In genomic region chr3:71053495-71053894, GRCh38 we compare ENCODE assay signal across 14 cellular contexts.
DNase-seq lines count a peak whose midpoint lies in the region; ATAC-seq and TF ChIP-seq lines count a peak whose summit lies in the region.
"Had no signal": no experiment of that assay in that cellular context is flagged by ENCODE, and none has a peak within 500 bp of the region (broad histone marks: within the 10 kb centered on the region; RNA-seq: fewer than 3 reads in every experiment).

No MANE protein-coding gene starts in this region.

- peaks cover 7% of the 10 kb centered on the region for H3K36me3 Mint-ChIP-seq in T-helper 17 cell (ENCODE audit: low read depth)
- H3K36me3 Mint-ChIP-seq in memory B cell, result peaks cover 44% of the 10 kb centered on the region
- H3K36me3 Mint-ChIP-seq in activated CD4-positive, alpha-beta T cell treated with anti-CD3 and anti-CD28 coated beads, Interleukin-2, amount 10 ng/mL, durations not matched to agents 24 days and 14 days (ENCODE audit: low read depth), result peaks cover 74% of the 10 kb centered on the region

- H3K27ac ChIP-seq in cardiac muscle cell (peak overlapping the region; percentile 47), thoracic aorta (peak overlapping the region; percentile 9 to 18)
- H3K27ac ChIP-seq: pancreas had no signal

- ATAC-seq in Right ventricle myocardium inferior, result no peak
- no peak for ATAC-seq in T-helper 17 cell
- ATAC-seq in memory B cell (ENCODE audit: low read depth), result no peak
- ATAC-seq in thoracic aorta (ENCODE audit: insufficient number of reproducible peaks, low FRiP score, low read depth), result no peak
- ATAC-seq: pancreas; stimulated activated naive B cell treated with anti-CD40 and anti-IgM and Interleukin-4, amounts not matched to agents 10 μg/mL and 1 μg/mL and 100 μg/mL, for 72 hours had no signal

- H3K4me3 Mint-ChIP-seq in T-helper 17 cell, result peak overlapping the region; percentile 63
- no peak overlapping the region for H3K4me3 Mint-ChIP-seq in memory B cell
- H3K4me3 Mint-ChIP-seq in activated CD4-positive, alpha-beta T cell treated with anti-CD3 and anti-CD28 coated beads, Interleukin-2, amount 10 ng/mL, durations not matched to agents 24 days and 14 days, result no peak overlapping the region

- H3K27ac Mint-ChIP-seq in T-helper 17 cell, result peak overlapping the region; percentile 98
- H3K27ac Mint-ChIP-seq in memory B cell, result peak overlapping the region; percentile 80
- no peak overlapping the region for H3K27ac Mint-ChIP-seq in activated CD4-positive, alpha-beta T cell treated with anti-CD3 and anti-CD28 coated beads, Interleukin-2, amount 10 ng/mL, durations not matched to agents 24 days and 14 days

- H3K4me3 ChIP-seq in cardiac muscle cell, result no peak overlapping the region
- H3K4me3 ChIP-seq in thoracic aorta, result no peak overlapping the region
- H3K4me3 ChIP-seq: pancreas had no signal

- no peaks in the 10 kb centered on the region for H3K27me3 ChIP-seq in cardiac muscle cell
- H3K27me3 ChIP-seq in thoracic aorta (replicated peaks; ENCODE audit: insufficient read depth), result no peaks in the 10 kb centered on the region
- H3K27me3 ChIP-seq: pancreas had no signal

- H3K4me1 ChIP-seq in cardiac muscle cell (ENCODE audit: low read depth) (peaks cover 49% of the 10 kb centered on the region), thoracic aorta (ENCODE audit: control insufficient read depth in 1 of 2, low read depth in 2 of 2) (peaks cover 61 to 98% of the 10 kb centered on the region in 2 donors)

- H3K9me3 ChIP-seq in cardiac muscle cell (ENCODE audit: low read depth) (no peaks in the 10 kb centered on the region), T-helper 17 cell (ENCODE audit: control insufficient read depth, low read length, poor library complexity, severe bottlenecking) (no peaks in the 10 kb centered on the region), thoracic aorta (no peaks in the 10 kb centered on the region)
- H3K9me3 ChIP-seq: pancreas had no signal

- H3K36me3 ChIP-seq in cardiac muscle cell (peaks cover 16% of the 10 kb centered on the region), thoracic aorta (no peaks in the 10 kb centered on the region)

- intact Hi-C loops in Right ventricle myocardium inferior (cut with DNase I), result no loop called here
- intact Hi-C loops in activated CD4-positive, alpha-beta T cell treated with anti-CD3 and anti-CD28 coated beads, Interleukin-2, amount 10 ng/mL, durations not matched to agents 24 days and 14 days (cut with micrococcal nuclease), result no loop called here

- DNase-seq in cardiac muscle cell (ENCODE audit: low read depth in 1 of 2, low spot score in 1 of 2) (no peak), Right ventricle myocardium inferior (ENCODE audit: missing footprints) (no peak), T-helper 17 cell (no peak), memory B cell (ENCODE audit: low spot score in 2 of 2) (no peak), thoracic aorta (ENCODE audit: low spot score) (no peak), ACHN (no peak)
- DNase-seq in activated CD4-positive, alpha-beta T cell treated with anti-CD3 and anti-CD28 coated beads, Interleukin-2, amount 10 ng/mL, durations not matched to agents 24 days and 14 days, result no peak
- no peak for DNase-seq in activated effector memory CD4-positive, alpha-beta T cell treated with Interleukin-2 at 50 U/mL for 16 hours
- DNase-seq: amniotic stem cell; DMS 273 treated with DMSO at 0.1 percent for 48 hours; NCI-H1930; pancreas; small intestine; stimulated activated naive B cell treated with anti-CD40 and anti-IgM and Interleukin-4, amounts not matched to agents 10 μg/mL and 1 μg/mL and 100 μg/mL, for 72 hours had no signal

- TF ChIP-seq CTCF in cardiac muscle cell (IDR thresholded peaks at IDR 0.05; ENCODE audit: low read depth, low read length), result no peak
- TF ChIP-seq CTCF in thoracic aorta (IDR thresholded peaks at IDR 0.05), result no peak

- H3K9me3 Mint-ChIP-seq in memory B cell, result no peaks in the 10 kb centered on the region
- no peaks in the 10 kb centered on the region for H3K9me3 Mint-ChIP-seq in activated CD4-positive, alpha-beta T cell treated with anti-CD3 and anti-CD28 coated beads, Interleukin-2, amount 10 ng/mL, durations not matched to agents 24 days and 14 days
- H3K9me3 Mint-ChIP-seq: stimulated activated naive B cell treated with anti-CD40 and anti-IgM and Interleukin-4, amounts not matched to agents 10 μg/mL and 1 μg/mL and 100 μg/mL, for 72 hours had no signal

- in situ Hi-C loops in ACHN (cut with HindIII; ENCODE audit: low pct_ligation_motif_present, low pct_unique_long_range_greater_than_20kb, low sequenced_read_pairs), result no loop called here

- H3K27me3 Mint-ChIP-seq in T-helper 17 cell, result no peaks in the 10 kb centered on the region
- H3K27me3 Mint-ChIP-seq in memory B cell, result no peaks in the 10 kb centered on the region
- no peaks in the 10 kb centered on the region for H3K27me3 Mint-ChIP-seq in activated CD4-positive, alpha-beta T cell treated with anti-CD3 and anti-CD28 coated beads, Interleukin-2, amount 10 ng/mL, durations not matched to agents 24 days and 14 days
- H3K27me3 Mint-ChIP-seq: stimulated activated naive B cell treated with anti-CD40 and anti-IgM and Interleukin-4, amounts not matched to agents 10 μg/mL and 1 μg/mL and 100 μg/mL, for 72 hours had no signal

- H3K4me1 Mint-ChIP-seq in T-helper 17 cell (peaks cover 70% of the 10 kb centered on the region), memory B cell (peaks cover 60% of the 10 kb centered on the region)
- peaks cover 76% of the 10 kb centered on the region for H3K4me1 Mint-ChIP-seq in activated CD4-positive, alpha-beta T cell treated with anti-CD3 and anti-CD28 coated beads, Interleukin-2, amount 10 ng/mL, durations not matched to agents 24 days and 14 days
